Comparison of ENCODE assay signal across 31 cellular contexts in genomic region chr9:113890693-113891092, GRCh38. TPM values are rescaled to one million over a fixed set of nuclear protein-coding genes. Genes with fewer than 3 reads are reported as not detected.
DNase-seq lines count a peak whose midpoint lies in the region; FAIRE-seq and TF ChIP-seq lines count a peak whose summit lies in the region.
"Had no signal": no experiment of that assay in that cellular context is flagged by ENCODE, and none has a peak within 500 bp of the region (broad histone marks: within the 10 kb centered on the region; RNA-seq: fewer than 3 reads in every experiment).

No MANE protein-coding gene starts in this region.

- peak; percentile 15 for FAIRE-seq in frontal cortex (lab: Jason Lieb, UNC)
- FAIRE-seq: A204.1, A549, D721Med had no signal

- H3K4me1 ChIP-seq in HEK293 (ENCODE audit: control insufficient read depth, insufficient read depth, low read length): no peaks in the 10 kb centered on the region; the same call in 1 of the 2 replicates
- H3K4me1 ChIP-seq: Caco-2 had no signal

- H3K4me3 ChIP-seq in HEK293 (ENCODE audit: low read depth, low read length): no peak overlapping the region
- H3K4me3 ChIP-seq: A549; BLaER1; BLaER1 treated with 17β-estradiol and CSF1 and Interleukin-3, amounts not matched to agents 10 nM and 100 nM had no signal

- DNase-seq in frontal cortex (ENCODE audit: low spot score in 2 of 2) (no peak), GF-D8 (lab: John Stamatoyannopoulos, UW) (no peak), NCI-H187 treated with DMSO at 0.1 percent for 48 hours (lab: John Stamatoyannopoulos, UW) (no peak)
- DNase-seq: 8988T; ACHN; AML-193; BE2C; C1 segment of cervical spinal cord; Caco-2; Calu3; CD4-positive, alpha-beta memory T cell; CD4-positive, alpha-beta T cell; CD4-positive, CD25-positive, alpha-beta regulatory T cell; CD8-positive, alpha-beta memory T cell; CD8-positive, alpha-beta T cell; COR-L47; DMS 273 treated with DMSO at 0.1 percent for 48 hours; DMS153; DMS53; DMS79; DMS79 treated with DMSO at 0.1 percent for 48 hours; DND-41; EL had no signal

- H3K9me3 ChIP-seq in HEK293 (ENCODE audit: control insufficient read depth, insufficient read depth, low read depth, low read length): no peaks in the 10 kb centered on the region

- CTCF ChIA-PET in HEK293 (lab: Yijun Ruan, JAX): no interaction called here

- no peak for TF ChIP-seq CTCF in HEK293 (tag by site-specific recombination; IDR thresholded peaks at IDR 0.05)

- POLR2A ChIA-PET in HEK293 (lab: Yijun Ruan, JAX): no interaction called here

- H3K36me3 ChIP-seq in HEK293 (ENCODE audit: control insufficient read depth in 2 of 2, insufficient read depth in 1 of 2, low read length in 2 of 2): peaks cover 0 to 4% of the 10 kb centered on the region in 2 experiments; a peak in 1 of 3 replicates

- no peak overlapping the region for H3K27ac ChIP-seq in HEK293 (ENCODE audit: extremely low read depth, low read depth, low read length)
- H3K27ac ChIP-seq: 22Rv1; A549; BLaER1; BLaER1 treated with 17β-estradiol and CSF1 and Interleukin-3, amounts not matched to agents 10 nM and 100 nM; C4-2B had no signal

TF ChIP-seq in HEK293, 187 proteins besides CTCF, POLR2A, EP300 and RAD21:
- TF ChIP-seq SETDB1 (IDR thresholded peaks at IDR 0.05; ENCODE audit: insufficient read length, low read length) (peak; percentile 81), ZNF426 (tag by site-specific recombination; IDR thresholded peaks at IDR 0.05) (no peak)
TF ChIP-seq in HEK293: peak in this region for 1.

RNA-seq across cellular contexts. Expression of gene ZNF618, which starts 14.6 kb away (rescaled TPM):
- 4.9 TPM for total RNA-seq in frontal cortex
